In the genomic region with DNA sequence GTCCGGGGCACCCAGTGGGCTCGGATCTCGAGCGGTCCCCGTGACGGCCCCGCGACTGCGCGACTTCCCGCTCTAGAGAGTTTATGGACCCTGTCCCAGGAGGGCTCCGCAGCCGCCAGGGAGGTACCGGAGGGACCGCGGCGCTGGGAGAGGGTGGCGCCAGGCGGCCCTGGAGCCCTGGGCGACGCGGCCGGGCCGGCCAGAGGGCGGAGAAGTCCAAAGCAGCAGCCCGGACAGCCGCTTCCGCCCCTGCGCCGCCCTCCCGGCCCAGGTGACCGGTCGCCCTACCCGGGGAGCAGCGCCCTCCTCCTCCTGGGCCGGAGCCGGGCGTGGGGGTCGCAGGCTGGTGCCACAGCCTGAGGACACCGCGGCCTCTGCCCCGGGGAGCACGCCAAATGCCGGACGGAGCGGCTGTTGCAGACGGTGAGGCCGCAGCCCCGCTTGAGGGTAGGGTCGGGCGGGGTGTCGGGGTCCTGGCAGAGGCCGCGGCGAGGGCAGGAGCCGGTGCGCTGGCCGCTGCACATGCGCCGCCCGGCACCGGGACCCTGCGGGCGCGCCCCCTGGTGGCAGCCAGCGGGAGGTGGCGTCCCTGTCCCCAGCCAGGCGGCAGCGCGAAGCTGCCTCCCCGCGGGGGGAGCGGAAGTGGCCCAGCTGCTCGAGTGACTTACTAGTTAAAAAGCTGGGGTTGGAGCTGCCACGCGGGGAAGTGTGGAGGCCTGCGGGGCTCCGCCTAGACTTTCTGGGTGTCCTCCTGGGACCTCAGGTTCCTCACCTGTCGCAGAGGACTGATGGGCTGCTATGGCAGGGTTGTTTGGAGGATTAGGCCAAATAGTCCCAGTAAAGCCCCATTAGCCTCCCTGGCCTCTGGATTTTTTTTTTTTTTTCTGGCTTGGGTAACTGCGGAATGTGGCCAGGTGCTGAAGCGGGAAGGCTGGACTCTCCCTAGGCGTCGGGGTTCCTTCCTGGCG, we compare ENCODE assay signal across 8 cellular contexts. TPM values are rescaled to one million over a fixed set of nuclear protein-coding genes. Genes with fewer than 3 reads are reported as not detected.
A peak's percentile ranks its signal among the peaks of the same experiment; 100 is the strongest.
DNase-seq lines count a peak whose midpoint lies in the region; ATAC-seq, FAIRE-seq and TF ChIP-seq lines count a peak whose summit lies in the region.

No MANE protein-coding gene starts in this region.

- FAIRE-seq in GM12892 (lab: Jason Lieb, UNC): peak; percentile 80

- intact Hi-C loops in spleen (cut with DNase I; ENCODE audit: low total_unique reads): loop anchor here (10.0 kb wide), 1 partner anchor 58 kb away; no protein-coding TSS in a partner anchor

- H3K27ac ChIP-seq in caudate nucleus (ENCODE audit: low read depth, low read length) (no peak overlapping the region), spleen (peak overlapping the region in 4 of 8 donors; percentile 11 to 76 (median 66))

- no peak overlapping the region for H3K27ac Mint-ChIP-seq in WTC11

- no peaks in the 10 kb centered on the region for H3K36me3 ChIP-seq in spleen

- ATAC-seq in HG02763 (IDR thresholded peaks at IDR 0.05; ENCODE audit: unreplicated experiment) (peak; percentile 95), WTC11 (peak; percentile 86)

- H3K4me3 Mint-ChIP-seq in WTC11: peak overlapping the region; percentile 52

- H3K27me3 ChIP-seq in spleen (replicated peaks in 1 of 7): peaks cover 0 to 8% (median 0%) of the 10 kb centered on the region in 7 donors

- H3K9me3 ChIP-seq in spleen: peaks cover 0 to 7% (median 0%) of the 10 kb centered on the region in 8 donors

- peak; percentile 83 for DNase-seq in GM12892 (ENCODE audit: insufficient read length)
- peak; percentile 57 to 87 for DNase-seq in NCI-H1930 (lab: John Stamatoyannopoulos, UW)
- DNase-seq in WTC11 (ENCODE audit: low spot score): peak; percentile 81
- DNase-seq in caudate nucleus (lab: John Stamatoyannopoulos, UW): peak in 57 of 61 donors; percentile 14 to 86 (median 70)
- peak; percentile 92 for DNase-seq in islet precursor cell
- DNase-seq in spleen: peak; percentile 98
- DNase-seq in Kasumi-1 (lab: John Stamatoyannopoulos, UW): no peak

- TF ChIP-seq CTCF in WTC11 (IDR thresholded peaks at IDR 0.05): peak; percentile 89
- peak; percentile 66 to 100 (median 99) for TF ChIP-seq CTCF in spleen (IDR thresholded peaks at IDR 0.05 in 8 of 11, conservative IDR thresholded peaks at IDR 0.05 in 3 of 11)

- peaks cover 28% of the 10 kb centered on the region for H3K27me3 Mint-ChIP-seq in WTC11 (ENCODE audit: low read depth)

- H3K4me1 ChIP-seq in spleen: peaks cover 0 to 21% (median 16%) of the 10 kb centered on the region in 6 donors

- CTCF ChIA-PET in WTC11 (lab: Charles Lee): interaction anchor here (0.5 to 2.2 kb wide), 29 partner anchors 10 to 517 kb away, joined by 3 to 13 read pairs (median 3); a partner anchor contains a TSS

- TF ChIP-seq POLR2A in GM12892 (IDR thresholded peaks at IDR 0.05; ENCODE audit: low read depth, low read length) (no peak), spleen (IDR thresholded peaks at IDR 0.05) (no peak)

- H3K4me3 ChIP-seq in spleen: peak overlapping the region; percentile 51 to 79 (median 66)

- H3K4me1 Mint-ChIP-seq in WTC11: no peaks in the 10 kb centered on the region

- POLR2A ChIA-PET in WTC11 (lab: Charles Lee): interaction anchor here (0.6 to 1.6 kb wide), 2 partner anchors 21 to 651 kb away, joined by 5 to 6 read pairs; a partner anchor contains a TSS

- no peaks in the 10 kb centered on the region for H3K9me3 Mint-ChIP-seq in WTC11

- no peaks in the 10 kb centered on the region for H3K36me3 Mint-ChIP-seq in WTC11

- WGBS in spleen, 5 donors: 4 to 16% (median 5%) methylated on average over 24 to 84 of the region's 84 CpGs

TF ChIP-seq in WTC11, 78 proteins besides CTCF, POLR2A, EP300 and RAD21 (continues in another document):
- TF ChIP-seq, protein P1, sequence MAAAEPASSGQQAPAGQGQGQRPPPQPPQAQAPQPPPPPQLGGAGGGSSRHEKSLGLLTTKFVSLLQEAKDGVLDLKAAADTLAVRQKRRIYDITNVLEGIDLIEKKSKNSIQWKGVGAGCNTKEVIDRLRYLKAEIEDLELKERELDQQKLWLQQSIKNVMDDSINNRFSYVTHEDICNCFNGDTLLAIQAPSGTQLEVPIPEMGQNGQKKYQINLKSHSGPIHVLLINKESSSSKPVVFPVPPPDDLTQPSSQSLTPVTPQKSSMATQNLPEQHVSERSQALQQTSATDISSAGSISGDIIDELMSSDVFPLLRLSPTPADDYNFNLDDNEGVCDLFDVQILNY (CRISPR knock-in tag; IDR thresholded peaks at IDR 0.05): peak; percentile 31; the same call in 1 of the 2 replicates
- peak; percentile 94 for TF ChIP-seq ETV6 (CRISPR knock-in tag; IDR thresholded peaks at IDR 0.05)
- TF ChIP-seq, protein P2, sequence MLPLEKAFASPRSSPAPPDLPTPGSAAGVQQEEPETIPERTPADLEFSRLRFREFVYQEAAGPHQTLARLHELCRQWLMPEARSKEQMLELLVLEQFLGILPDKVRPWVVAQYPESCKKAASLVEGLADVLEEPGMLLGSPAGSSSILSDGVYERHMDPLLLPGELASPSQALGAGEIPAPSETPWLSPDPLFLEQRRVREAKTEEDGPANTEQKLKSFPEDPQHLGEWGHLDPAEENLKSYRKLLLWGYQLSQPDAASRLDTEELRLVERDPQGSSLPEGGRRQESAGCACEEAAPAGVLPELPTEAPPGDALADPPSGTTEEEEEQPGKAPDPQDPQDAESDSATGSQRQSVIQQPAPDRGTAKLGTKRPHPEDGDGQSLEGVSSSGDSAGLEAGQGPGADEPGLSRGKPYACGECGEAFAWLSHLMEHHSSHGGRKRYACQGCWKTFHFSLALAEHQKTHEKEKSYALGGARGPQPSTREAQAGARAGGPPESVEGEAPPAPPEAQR (CRISPR knock-in tag; IDR thresholded peaks at IDR 0.05): no peak
- TF ChIP-seq, protein P3, sequence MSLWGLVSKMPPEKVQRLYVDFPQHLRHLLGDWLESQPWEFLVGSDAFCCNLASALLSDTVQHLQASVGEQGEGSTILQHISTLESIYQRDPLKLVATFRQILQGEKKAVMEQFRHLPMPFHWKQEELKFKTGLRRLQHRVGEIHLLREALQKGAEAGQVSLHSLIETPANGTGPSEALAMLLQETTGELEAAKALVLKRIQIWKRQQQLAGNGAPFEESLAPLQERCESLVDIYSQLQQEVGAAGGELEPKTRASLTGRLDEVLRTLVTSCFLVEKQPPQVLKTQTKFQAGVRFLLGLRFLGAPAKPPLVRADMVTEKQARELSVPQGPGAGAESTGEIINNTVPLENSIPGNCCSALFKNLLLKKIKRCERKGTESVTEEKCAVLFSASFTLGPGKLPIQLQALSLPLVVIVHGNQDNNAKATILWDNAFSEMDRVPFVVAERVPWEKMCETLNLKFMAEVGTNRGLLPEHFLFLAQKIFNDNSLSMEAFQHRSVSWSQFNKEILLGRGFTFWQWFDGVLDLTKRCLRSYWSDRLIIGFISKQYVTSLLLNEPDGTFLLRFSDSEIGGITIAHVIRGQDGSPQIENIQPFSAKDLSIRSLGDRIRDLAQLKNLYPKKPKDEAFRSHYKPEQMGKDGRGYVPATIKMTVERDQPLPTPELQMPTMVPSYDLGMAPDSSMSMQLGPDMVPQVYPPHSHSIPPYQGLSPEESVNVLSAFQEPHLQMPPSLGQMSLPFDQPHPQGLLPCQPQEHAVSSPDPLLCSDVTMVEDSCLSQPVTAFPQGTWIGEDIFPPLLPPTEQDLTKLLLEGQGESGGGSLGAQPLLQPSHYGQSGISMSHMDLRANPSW (CRISPR knock-in tag; conservative IDR thresholded peaks at IDR 0.05; ENCODE audit: low read depth): no peak
- peak; percentile 89; the same call in 1 of the 2 replicates for TF ChIP-seq FOXP1 (CRISPR knock-in tag; IDR thresholded peaks at IDR 0.05; ENCODE audit: borderline replicate concordance)
- TF ChIP-seq, protein P4, sequence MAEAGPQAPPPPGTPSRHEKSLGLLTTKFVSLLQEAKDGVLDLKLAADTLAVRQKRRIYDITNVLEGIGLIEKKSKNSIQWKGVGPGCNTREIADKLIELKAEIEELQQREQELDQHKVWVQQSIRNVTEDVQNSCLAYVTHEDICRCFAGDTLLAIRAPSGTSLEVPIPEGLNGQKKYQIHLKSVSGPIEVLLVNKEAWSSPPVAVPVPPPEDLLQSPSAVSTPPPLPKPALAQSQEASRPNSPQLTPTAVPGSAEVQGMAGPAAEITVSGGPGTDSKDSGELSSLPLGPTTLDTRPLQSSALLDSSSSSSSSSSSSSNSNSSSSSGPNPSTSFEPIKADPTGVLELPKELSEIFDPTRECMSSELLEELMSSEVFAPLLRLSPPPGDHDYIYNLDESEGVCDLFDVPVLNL (CRISPR knock-in tag; IDR thresholded peaks at IDR 0.05; ENCODE audit: borderline replicate concordance, low read depth): no peak; the same call in 1 of the 2 replicates
- TF ChIP-seq, protein P5, sequence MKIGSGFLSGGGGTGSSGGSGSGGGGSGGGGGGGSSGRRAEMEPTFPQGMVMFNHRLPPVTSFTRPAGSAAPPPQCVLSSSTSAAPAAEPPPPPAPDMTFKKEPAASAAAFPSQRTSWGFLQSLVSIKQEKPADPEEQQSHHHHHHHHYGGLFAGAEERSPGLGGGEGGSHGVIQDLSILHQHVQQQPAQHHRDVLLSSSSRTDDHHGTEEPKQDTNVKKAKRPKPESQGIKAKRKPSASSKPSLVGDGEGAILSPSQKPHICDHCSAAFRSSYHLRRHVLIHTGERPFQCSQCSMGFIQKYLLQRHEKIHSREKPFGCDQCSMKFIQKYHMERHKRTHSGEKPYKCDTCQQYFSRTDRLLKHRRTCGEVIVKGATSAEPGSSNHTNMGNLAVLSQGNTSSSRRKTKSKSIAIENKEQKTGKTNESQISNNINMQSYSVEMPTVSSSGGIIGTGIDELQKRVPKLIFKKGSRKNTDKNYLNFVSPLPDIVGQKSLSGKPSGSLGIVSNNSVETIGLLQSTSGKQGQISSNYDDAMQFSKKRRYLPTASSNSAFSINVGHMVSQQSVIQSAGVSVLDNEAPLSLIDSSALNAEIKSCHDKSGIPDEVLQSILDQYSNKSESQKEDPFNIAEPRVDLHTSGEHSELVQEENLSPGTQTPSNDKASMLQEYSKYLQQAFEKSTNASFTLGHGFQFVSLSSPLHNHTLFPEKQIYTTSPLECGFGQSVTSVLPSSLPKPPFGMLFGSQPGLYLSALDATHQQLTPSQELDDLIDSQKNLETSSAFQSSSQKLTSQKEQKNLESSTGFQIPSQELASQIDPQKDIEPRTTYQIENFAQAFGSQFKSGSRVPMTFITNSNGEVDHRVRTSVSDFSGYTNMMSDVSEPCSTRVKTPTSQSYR (CRISPR knock-in tag; IDR thresholded peaks at IDR 0.05): no peak; the same call in 1 of the 2 replicates
- no peak for TF ChIP-seq RELA (CRISPR knock-in tag; IDR thresholded peaks at IDR 0.05; ENCODE audit: borderline replicate concordance)
- peak; percentile 62 for TF ChIP-seq SP1 (CRISPR knock-in tag; conservative IDR thresholded peaks at IDR 0.05)
- peak; percentile 85; the same call in 1 of the 2 replicates for TF ChIP-seq ZNF232 (CRISPR knock-in tag; IDR thresholded peaks at IDR 0.05)

RNA-seq across cellular contexts. Expression of a gene that starts 20.9 kb away (rescaled TPM):
- 4.3 TPM for polyA plus RNA-seq in GM12892 (2012; ENCODE audit: missing spikeins)
- 26.4 to 28.9 TPM (median 28.3 TPM) in 3 replicates for total RNA-seq in WTC11 (2021)
- 10 to 100 TPM in 6 of 7 donors, 1 to 10 TPM in 1; 9.2 to 24.5 (median 13.5) TPM for total RNA-seq in spleen
- polyA plus RNA-seq in spleen: 1 to 10 TPM; 1.5 to 2.3 (median 1.7) TPM

Comparison
In these comparisons a context has a peak if more than half of its experiments do, and no peak if none do; other contexts are left out.
1. DNase-seq: peak in GM12892 (single experiment), NCI-H1930 (2 of 2), WTC11 (single experiment), caudate nucleus (57 of 61), islet precursor cell (single experiment) and spleen (single experiment); none in Kasumi-1 (0 of 2).